In genomic region chr1:178055093-178055492, GRCh38 we compare ENCODE assay signal across 8 cellular contexts. TPM values are rescaled to one million over a fixed set of nuclear protein-coding genes. Genes with fewer than 3 reads are reported as not detected.
DNase-seq lines count a peak whose midpoint lies in the region; ATAC-seq, FAIRE-seq and TF ChIP-seq lines count a peak whose summit lies in the region.

No MANE protein-coding gene starts in this region.

- TF ChIP-seq EP300 in sigmoid colon (IDR thresholded peaks at IDR 0.05): no peak

- H3K27me3 Mint-ChIP-seq in nephron progenitor cell (ENCODE audit: low read depth, poor library complexity): no peaks in the 10 kb centered on the region

- H4K20me1 ChIP-seq in DND-41 (ENCODE audit: insufficient read depth, low read length): no peaks in the 10 kb centered on the region

- no peak overlapping the region for H3K4me3 Mint-ChIP-seq in nephron progenitor cell

- no peak overlapping the region for H3K4me3 ChIP-seq in DND-41 (ENCODE audit: low read depth in 1 of 2, low read length in 2 of 2)
- no peak overlapping the region for H3K4me3 ChIP-seq in MG63
- no peak overlapping the region for H3K4me3 ChIP-seq in sigmoid colon

- no peaks in the 10 kb centered on the region for H3K4me1 ChIP-seq in DND-41 (ENCODE audit: insufficient read depth, low read length)
- H3K4me1 ChIP-seq in sigmoid colon: peaks cover 0 to 39% (median 32%) of the 10 kb centered on the region in 4 donors

- H3K27ac ChIP-seq in DND-41 (ENCODE audit: low read length) (no peak overlapping the region), caudate nucleus (ENCODE audit: low read depth, low read length) (no peak overlapping the region), sigmoid colon (no peak overlapping the region)

- H3K9me3 ChIP-seq in DND-41 (ENCODE audit: insufficient read depth, low read length, severe bottlenecking): no peaks in the 10 kb centered on the region
- H3K9me3 ChIP-seq in MG63: no peaks in the 10 kb centered on the region
- no peaks in the 10 kb centered on the region for H3K9me3 ChIP-seq in sigmoid colon

- ATAC-seq in DND-41 (ENCODE audit: insufficient read depth, low read depth) (peak; percentile 39; the same call in 1 of the 3 replicates), omental fat pad (ENCODE audit: low FRiP score) (no peak)

- TF ChIP-seq CTCF in DND-41 (IDR thresholded peaks at IDR 0.05; ENCODE audit: borderline replicate concordance, extremely low read depth, low read length, poor library complexity, severe bottlenecking): peak; percentile 48
- no peak for TF ChIP-seq CTCF in nephron progenitor cell (IDR thresholded peaks at IDR 0.05)
- TF ChIP-seq CTCF in sigmoid colon (IDR thresholded peaks at IDR 0.05): no peak
- no peak for TF ChIP-seq CTCF in omental fat pad (IDR thresholded peaks at IDR 0.05)

- intact Hi-C loops in sigmoid colon (cut with DNase I): loop anchor here (5.0 kb wide), 1 partner anchor 42 kb away; no protein-coding TSS in a partner anchor

- peaks cover 72% of the 10 kb centered on the region for H3K4me1 Mint-ChIP-seq in nephron progenitor cell

- WGBS in sigmoid colon, 2 donors: 7 to 16% methylated on average over 5 of the region's 5 CpGs

- no peaks in the 10 kb centered on the region for H3K9me3 Mint-ChIP-seq in nephron progenitor cell

- no peaks in the 10 kb centered on the region for H3K79me2 ChIP-seq in DND-41 (ENCODE audit: insufficient read depth, low read length)

- H3K27ac Mint-ChIP-seq in nephron progenitor cell: no peak overlapping the region

- H3K36me3 Mint-ChIP-seq in nephron progenitor cell (ENCODE audit: low read depth): no peaks in the 10 kb centered on the region

- no peak for FAIRE-seq in frontal cortex (lab: Jason Lieb, UNC)

- TF ChIP-seq POLR2A in sigmoid colon (IDR thresholded peaks at IDR 0.05): no peak

- DNase-seq in DND-41 (peak; percentile 19), MG63 (peak; percentile 93), caudate nucleus (lab: John Stamatoyannopoulos, UW) (peak in 35 of 61 donors; percentile 1 to 60 (median 18)), nephron progenitor cell (peak; percentile 29), frontal cortex (ENCODE audit: low spot score in 2 of 2) (no peak), sigmoid colon (no peak), omental fat pad (ENCODE audit: low spot score) (no peak)
- no peak for DNase-seq in NK-92 treated with Interleukin-12 subunit alpha and Interleukin-12 subunit beta, amount 100 ng/mL, for 24 hours (lab: John Stamatoyannopoulos, UW)

- no peak overlapping the region for H3K9ac ChIP-seq in DND-41 (ENCODE audit: low read depth, low read length)

- H3K4me2 ChIP-seq in DND-41 (ENCODE audit: insufficient read depth, low read length): no peak overlapping the region

- no peak overlapping the region for H2AFZ ChIP-seq in DND-41 (ENCODE audit: low read depth, low read length)

- H3K27me3 ChIP-seq in DND-41 (ENCODE audit: insufficient read depth, low read length, poor library complexity): no peaks in the 10 kb centered on the region
- no peaks in the 10 kb centered on the region for H3K27me3 ChIP-seq in MG63
- no peaks in the 10 kb centered on the region for H3K27me3 ChIP-seq in sigmoid colon

- H3K36me3 ChIP-seq in DND-41 (ENCODE audit: insufficient read depth, low read length) (no peaks in the 10 kb centered on the region), MG63 (no peaks in the 10 kb centered on the region), sigmoid colon (no peaks in the 10 kb centered on the region)

RNA-seq across cellular contexts. Expression of gene RASAL2, which starts 38.8 kb away (rescaled TPM):
- 17.4 and 18.5 TPM in 2 replicates for total RNA-seq in MG63 (2014; rRNA removed; shearing (Covaris generic); ENCODE audit: low replicate concordance)
- 28.9 TPM for total RNA-seq in frontal cortex
- total RNA-seq in sigmoid colon: 10 to 100 TPM; 11.1 to 25.5 (median 18.9) TPM
- 1 to 10 TPM in 2 of 3 donors, under 1 TPM in 1; 0.92 to 3.0 (median 1.2) TPM for polyA plus RNA-seq in sigmoid colon
- total RNA-seq in omental fat pad: 10 to 100 TPM; 13.5 to 52.3 (median 30.9) TPM

Comparison
In these comparisons a context has a peak if more than half of its experiments do, and no peak if none do; other contexts are left out.
1. DNase-seq: peak in DND-41 (single experiment), MG63 (single experiment), caudate nucleus (35 of 61) and nephron progenitor cell (single experiment); none in frontal cortex (0 of 2), sigmoid colon (single experiment), NK-92 treated with Interleukin-12 subunit alpha and Interleukin-12 subunit beta, amount 100 ng/mL, for 24 hours (single experiment) and omental fat pad (single experiment).